In genomic region chr22:35552186-35552842, GRCh38 we compare ENCODE assay signal across 8 cellular contexts. TPM values are rescaled to one million over a fixed set of nuclear protein-coding genes. Genes with fewer than 3 reads are reported as not detected.
DNase-seq lines count a peak whose midpoint lies in the region; ATAC-seq and TF ChIP-seq lines count a peak whose summit lies in the region.

No MANE protein-coding gene starts in this region.

- H3K36me3 Mint-ChIP-seq in natural killer cell treated with Interleukin-12 subunit alpha and Interleukin-12 subunit beta and Interleukin-15 and Interleukin-18, amount 100 ng/mL, for 72 hours, result no peaks in the 10 kb centered on the region

- intact Hi-C loops in posterior vena cava (cut with DNase I), result no loop called here

- ATAC-seq in natural killer cell treated with Interleukin-12 subunit alpha and Interleukin-12 subunit beta and Interleukin-15 and Interleukin-18, amount 100 ng/mL, for 72 hours, result peak; percentile 56 to 74
- no peak for ATAC-seq in HG02763 (IDR thresholded peaks at IDR 0.05; ENCODE audit: unreplicated experiment)
- no peak for ATAC-seq in GM18858 (IDR thresholded peaks at IDR 0.05; ENCODE audit: unreplicated experiment)

- no peak overlapping the region for H3K4me3 Mint-ChIP-seq in natural killer cell treated with Interleukin-12 subunit alpha and Interleukin-12 subunit beta and Interleukin-15 and Interleukin-18, amount 100 ng/mL, for 72 hours

- CTCF ChIA-PET in RWPE1 (lab: Yijun Ruan, JAX), result no interaction called here

- no peak overlapping the region for H3K27ac ChIP-seq in RWPE1

- DNase-seq in GM19238 (ENCODE audit: insufficient read length, low spot score), result peak; percentile 67
- peak; percentile 65 for DNase-seq in RWPE1 (ENCODE audit: low spot score)
- peak; percentile 70 for DNase-seq in activated T-helper 9 cell treated with anti-CD3 and anti-CD28 coated beads, Interleukin-2, amount 50 U/mL, for 16 hours (ENCODE audit: low read depth)
- no peak for DNase-seq in natural killer cell treated with Interleukin-12 subunit alpha and Interleukin-12 subunit beta and Interleukin-15 and Interleukin-18, amount 100 ng/mL, for 72 hours (ENCODE audit: low spot score)
- no peak for DNase-seq in posterior vena cava (ENCODE audit: low spot score)
- no peak for DNase-seq in NCI-H128 (lab: John Stamatoyannopoulos, UW; ENCODE audit: unreplicated experiment)

- H3K27me3 Mint-ChIP-seq in natural killer cell treated with Interleukin-12 subunit alpha and Interleukin-12 subunit beta and Interleukin-15 and Interleukin-18, amount 100 ng/mL, for 72 hours, result peaks cover 8 to 9% of the 10 kb centered on the region in 2 donors

- H3K9me3 Mint-ChIP-seq in natural killer cell treated with Interleukin-12 subunit alpha and Interleukin-12 subunit beta and Interleukin-15 and Interleukin-18, amount 100 ng/mL, for 72 hours, result no peaks in the 10 kb centered on the region

- H3K27ac Mint-ChIP-seq in natural killer cell treated with Interleukin-12 subunit alpha and Interleukin-12 subunit beta and Interleukin-15 and Interleukin-18, amount 100 ng/mL, for 72 hours, result no peak overlapping the region

- POLR2A ChIA-PET in RWPE1 (lab: Yijun Ruan, JAX; ENCODE audit: low non-redundant PET), result no interaction called here

- TF ChIP-seq CTCF in RWPE1 (conservative IDR thresholded peaks at IDR 0.05; ENCODE audit: low read depth), result no peak

- H3K4me1 Mint-ChIP-seq in natural killer cell treated with Interleukin-12 subunit alpha and Interleukin-12 subunit beta and Interleukin-15 and Interleukin-18, amount 100 ng/mL, for 72 hours (ENCODE audit: low read depth in 2 of 2), result peaks cover 0 to 7% of the 10 kb centered on the region in 2 donors

RNA-seq across cellular contexts. Expression of gene RASD2, which starts 11.7 kb away (rescaled TPM):
- under 1 TPM in 1 of 2 donors, not detected in 1; 0.07 TPM for total RNA-seq in natural killer cell treated with Interleukin-12 subunit alpha and Interleukin-12 subunit beta and Interleukin-15 and Interleukin-18, amount 100 ng/mL, for 72 hours
- 10 to 100 TPM in 1 of 2 donors, 1 to 10 TPM in 1; 5.8 to 13.0 TPM for total RNA-seq in posterior vena cava

Comparison
In these comparisons a context has a peak if more than half of its experiments do, and no peak if none do; other contexts are left out.
1. DNase-seq: peak in GM19238 (single experiment), RWPE1 (single experiment) and activated T-helper 9 cell treated with anti-CD3 and anti-CD28 coated beads, Interleukin-2, amount 50 U/mL, for 16 hours (single experiment); none in natural killer cell treated with Interleukin-12 subunit alpha and Interleukin-12 subunit beta and Interleukin-15 and Interleukin-18, amount 100 ng/mL, for 72 hours (single experiment), posterior vena cava (single experiment) and NCI-H128 (single experiment).
2. ATAC-seq: peak in natural killer cell treated with Interleukin-12 subunit alpha and Interleukin-12 subunit beta and Interleukin-15 and Interleukin-18, amount 100 ng/mL, for 72 hours (2 of 2); none in HG02763 (single experiment) and GM18858 (single experiment).
3. RNA of gene RASD2, which starts 11.7 kb away (total RNA-seq): 5.8 to 13.0 TPM in posterior vena cava; 0.07 TPM in natural killer cell treated with Interleukin-12 subunit alpha and Interleukin-12 subunit beta and Interleukin-15 and Interleukin-18, amount 100 ng/mL, for 72 hours; every median in the first group is over 4 times any median in the second.